32 cellular contexts compared by ENCODE assay signal in the genomic region with DNA sequence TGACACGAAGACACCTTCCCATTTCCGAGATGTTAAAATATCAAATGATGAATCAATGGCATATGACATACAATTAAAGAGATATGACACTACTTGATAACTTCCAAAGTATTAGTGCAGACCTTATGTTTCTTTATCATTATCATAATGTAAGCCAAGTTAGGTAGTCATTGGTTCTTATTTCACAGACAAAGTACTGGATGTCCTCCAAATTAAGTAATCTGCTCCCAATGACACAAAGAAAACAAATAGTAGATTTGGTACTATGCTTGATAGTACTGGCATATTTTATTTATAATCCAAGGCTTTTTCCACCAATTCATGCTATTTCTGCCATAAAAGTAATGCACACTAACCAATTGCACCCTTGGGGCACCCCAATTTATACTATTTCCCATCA.
"Had no signal": no experiment of that assay in that cellular context is flagged by ENCODE, and none has a peak within 500 bp of the region (broad histone marks: within the 10 kb centered on the region; RNA-seq: fewer than 3 reads in every experiment).

No MANE protein-coding gene starts in this region.

- H3K36me3 ChIP-seq: neutrophil, spleen, suprapubic skin, tibial artery, transverse colon, upper lobe of right lung, uterus had no signal

- H3K27me3 Mint-ChIP-seq: naive B cell; progenitor cell of endocrine pancreas; stimulated activated memory B cell treated with anti-CD40 and anti-IgM and Interleukin-4, amounts not matched to agents 10 μg/mL and 1 μg/mL and 100 μg/mL, for 72 hours; stimulated activated naive CD8-positive, alpha-beta T cell treated with anti-CD3 and anti-CD28 coated beads, Interleukin-15, amount 100 ng/mL, for 72 hours; type B pancreatic cell had no signal

- H3K36me3 Mint-ChIP-seq: naive B cell; naive thymus-derived CD8-positive, alpha-beta T cell; natural killer cell treated with Interleukin-12 subunit alpha and Interleukin-12 subunit beta and Interleukin-15 and Interleukin-18, amount 100 ng/mL, for 72 hours; stimulated activated memory B cell treated with anti-CD40 and anti-IgM and Interleukin-4, amounts not matched to agents 10 μg/mL and 1 μg/mL and 100 μg/mL, for 72 hours; type B pancreatic cell had no signal

- DNase-seq: naive B cell; naive thymus-derived CD8-positive, alpha-beta T cell; nucleus accumbens; posterior cingulate gyrus; psoas muscle; right cardiac atrium; spleen; stimulated activated CD4-positive, alpha-beta T cell treated with anti-CD3 and anti-CD28 coated beads, Interleukin-12 subunit alpha, Interleukin-12 subunit beta, amount 100 ng/mL, for 4 hours; stimulated activated CD4-positive, alpha-beta T cell treated with anti-CD3 and anti-CD28 coated beads, Interleukin-1b, Interleukin-23, amount 100 ng/mL, for 48 hours; stimulated activated CD4-positive, alpha-beta T cell treated with anti-CD3 and anti-CD28 coated beads, Interleukin-4, amount 100 ng/mL, for 1 hour; stimulated activated CD4-positive, alpha-beta T cell treated with anti-CD3 and anti-CD28 coated beads, Interleukin-4, amount 100 ng/mL, for 4 hours; stimulated activated CD8-positive, alpha-beta memory T cell treated with anti-CD3 and anti-CD28 coated beads, Interleukin-4, amount 100 ng/mL, for 48 hours; stimulated activated naive CD4-positive, alpha-beta T cell; stimulated activated naive CD8-positive, alpha-beta T cell treated with anti-CD3 and anti-CD28 coated beads, Interleukin-15, amount 100 ng/mL, for 72 hours; stimulated activated naive CD8-positive, alpha-beta T cell treated with anti-CD3 and anti-CD28 coated beads, Interleukin-15, Interleukin-2, amounts not matched to agents 100 U/mL and 50 U/mL, for 24 hours; substantia nigra; testis; tibial artery; transverse colon; upper lobe of right lung; uterus had no signal

- H3K4me3 ChIP-seq: psoas muscle, skin epidermis, smooth muscle cell, spleen, suprapubic skin, testis, tibial artery, transverse colon, upper lobe of right lung, uterus had no signal

- H3K4me1 ChIP-seq: parathyroid adenoma, psoas muscle, spleen, suprapubic skin, testis, tibial artery, transverse colon, upper lobe of right lung, uterus had no signal

- H3K27ac Mint-ChIP-seq: naive B cell; naive thymus-derived CD8-positive, alpha-beta T cell; natural killer cell treated with Interleukin-12 subunit alpha and Interleukin-12 subunit beta and Interleukin-15 and Interleukin-18, amount 100 ng/mL, for 72 hours; progenitor cell of endocrine pancreas; stimulated activated memory B cell treated with anti-CD40 and anti-IgM and Interleukin-4, amounts not matched to agents 10 μg/mL and 1 μg/mL and 100 μg/mL, for 72 hours; stimulated activated naive CD8-positive, alpha-beta T cell treated with anti-CD3 and anti-CD28 coated beads, Interleukin-15, amount 100 ng/mL, for 72 hours; type B pancreatic cell had no signal

- H3K9me3 Mint-ChIP-seq: naive B cell; naive thymus-derived CD8-positive, alpha-beta T cell; natural killer cell treated with Interleukin-12 subunit alpha and Interleukin-12 subunit beta and Interleukin-15 and Interleukin-18, amount 100 ng/mL, for 72 hours; neural crest cell; stimulated activated memory B cell treated with anti-CD40 and anti-IgM and Interleukin-4, amounts not matched to agents 10 μg/mL and 1 μg/mL and 100 μg/mL, for 72 hours; type B pancreatic cell had no signal

- H3K79me2 ChIP-seq: parathyroid adenoma had no signal

- H3K9me3 ChIP-seq: neutrophil, psoas muscle, spleen, suprapubic skin, testis, tibial artery, transverse colon, upper lobe of right lung, uterus had no signal

- H3K27ac ChIP-seq: neutrophil, parathyroid adenoma, psoas muscle, skin epidermis, spleen, suprapubic skin, testis, tibial artery, transverse colon, upper lobe of right lung, uterus had no signal

- ATAC-seq: naive thymus-derived CD8-positive, alpha-beta T cell; natural killer cell treated with Interleukin-12 subunit alpha and Interleukin-12 subunit beta and Interleukin-15 and Interleukin-18, amount 100 ng/mL, for 72 hours; right cardiac atrium; sciatic nerve; stimulated activated memory B cell treated with anti-CD40 and anti-IgM and Interleukin-4, amounts not matched to agents 10 μg/mL and 1 μg/mL and 100 μg/mL, for 72 hours; stimulated activated naive CD8-positive, alpha-beta T cell treated with anti-CD3 and anti-CD28 coated beads, Interleukin-15, amount 100 ng/mL, for 72 hours; stimulated activated naive CD8-positive, alpha-beta T cell treated with anti-CD3 and anti-CD28 coated beads, Interleukin-15, Interleukin-2, amounts not matched to agents 100 U/mL and 50 U/mL, for 24 hours; upper lobe of right lung had no signal

- H3K4me2 ChIP-seq: smooth muscle cell had no signal

- H2AFZ ChIP-seq: parathyroid adenoma had no signal

- H3K4me1 Mint-ChIP-seq: naive B cell; naive thymus-derived CD8-positive, alpha-beta T cell; stimulated activated memory B cell treated with anti-CD40 and anti-IgM and Interleukin-4, amounts not matched to agents 10 μg/mL and 1 μg/mL and 100 μg/mL, for 72 hours; stimulated activated naive CD8-positive, alpha-beta T cell treated with anti-CD3 and anti-CD28 coated beads, Interleukin-15, amount 100 ng/mL, for 72 hours had no signal

- H3K27me3 ChIP-seq: neutrophil, spleen, suprapubic skin, testis, tibial artery, transverse colon, upper lobe of right lung, uterus had no signal

- H3K9ac ChIP-seq: parathyroid adenoma had no signal

- H3K4me3 Mint-ChIP-seq: naive B cell; naive thymus-derived CD8-positive, alpha-beta T cell; natural killer cell treated with Interleukin-12 subunit alpha and Interleukin-12 subunit beta and Interleukin-15 and Interleukin-18, amount 100 ng/mL, for 72 hours; neural crest cell; stimulated activated memory B cell treated with anti-CD40 and anti-IgM and Interleukin-4, amounts not matched to agents 10 μg/mL and 1 μg/mL and 100 μg/mL, for 72 hours; stimulated activated naive CD8-positive, alpha-beta T cell treated with anti-CD3 and anti-CD28 coated beads, Interleukin-15, amount 100 ng/mL, for 72 hours; type B pancreatic cell had no signal
